15 cellular contexts compared by ENCODE assay signal in genomic region chr15:58588096-58588495, GRCh38.
DNase-seq lines count a peak whose midpoint lies in the region; ATAC-seq and TF ChIP-seq lines count a peak whose summit lies in the region.
"Had no signal": no experiment of that assay in that cellular context is flagged by ENCODE, and none has a peak within 500 bp of the region (broad histone marks: within the 10 kb centered on the region; RNA-seq: fewer than 3 reads in every experiment).

No MANE protein-coding gene starts in this region.

- no peaks in the 10 kb centered on the region for H3K36me3 ChIP-seq in right atrium auricular region
- H3K36me3 ChIP-seq in RWPE2 (ENCODE audit: low read depth): no peaks in the 10 kb centered on the region
- H3K36me3 ChIP-seq in right lobe of liver: peaks cover 0 to 1% (median 0%) of the 10 kb centered on the region in 4 donors
- no peaks in the 10 kb centered on the region for H3K36me3 ChIP-seq in transverse colon

- TF ChIP-seq CTCF in right atrium auricular region (IDR thresholded peaks at IDR 0.05): no peak
- no peak for TF ChIP-seq CTCF in RWPE2 (IDR thresholded peaks at IDR 0.05; ENCODE audit: poor library complexity, severe bottlenecking)
- no peak for TF ChIP-seq CTCF in right lobe of liver (IDR thresholded peaks at IDR 0.05)
- TF ChIP-seq CTCF in transverse colon (IDR thresholded peaks at IDR 0.05): no peak

- peaks cover 0 to 3% of the 10 kb centered on the region in 2 donors for H3K9me3 ChIP-seq in right atrium auricular region
- H3K9me3 ChIP-seq in RWPE2 (ENCODE audit: severe bottlenecking): peaks cover 7% of the 10 kb centered on the region
- no peaks in the 10 kb centered on the region for H3K9me3 ChIP-seq in right lobe of liver
- peaks cover 0 to 4% of the 10 kb centered on the region in 2 donors for H3K9me3 ChIP-seq in transverse colon

- DNase-seq in Right ventricle myocardium superior: no peak
- no peak for DNase-seq in right atrium auricular region (ENCODE audit: low spot score)
- DNase-seq in RWPE2 (ENCODE audit: low spot score): no peak
- DNase-seq in right lobe of liver: no peak
- DNase-seq in transverse colon: no peak
- no peak for DNase-seq in GM03348 (ENCODE audit: low spot score)
- no peak for DNase-seq in pons (ENCODE audit: low spot score)
- DNase-seq: DMS79, H9, NCI-H1105, NCI-H187, NCI-H2171 treated with DMSO at 0.1 percent for 48 hours, NCI-H446 treated with DMSO at 0.1 percent for 48 hours, NCI-H774 had no signal

- H3K27ac ChIP-seq in right atrium auricular region: no peak overlapping the region
- no peak overlapping the region for H3K27ac ChIP-seq in RWPE2 (ENCODE audit: poor library complexity, severe bottlenecking)
- no peak overlapping the region for H3K27ac ChIP-seq in right lobe of liver
- H3K27ac ChIP-seq in transverse colon: no peak overlapping the region
- H3K27ac ChIP-seq: SK-N-MC had no signal

- H3K27me3 ChIP-seq in right atrium auricular region (no peaks in the 10 kb centered on the region), RWPE2 (ENCODE audit: insufficient read depth, poor library complexity, severe bottlenecking) (no peaks in the 10 kb centered on the region), right lobe of liver (no peaks in the 10 kb centered on the region), transverse colon (no peaks in the 10 kb centered on the region)

- H3K4me1 ChIP-seq in right atrium auricular region (peaks cover 0 to 6% of the 10 kb centered on the region in 2 donors), RWPE2 (ENCODE audit: insufficient read depth, poor library complexity, severe bottlenecking) (no peaks in the 10 kb centered on the region), right lobe of liver (peaks cover 0 to 10% (median 3%) of the 10 kb centered on the region in 4 donors), transverse colon (no peaks in the 10 kb centered on the region)

- intact Hi-C loops in Right ventricle myocardium superior (cut with DNase I) (no loop called here), right lobe of liver (cut with DNase I) (no loop called here), transverse colon (cut with DNase I; ENCODE audit: low total_unique reads) (no loop called here)

- H3K4me3 ChIP-seq in right atrium auricular region (no peak overlapping the region), RWPE2 (ENCODE audit: severe bottlenecking) (no peak overlapping the region), right lobe of liver (no peak overlapping the region), transverse colon (no peak overlapping the region)
- H3K4me3 ChIP-seq: SK-N-MC had no signal

- TF ChIP-seq POLR2A in right lobe of liver (IDR thresholded peaks at IDR 0.05) (no peak), transverse colon (IDR thresholded peaks at IDR 0.05) (no peak)

- no peak for TF ChIP-seq EP300 in transverse colon (IDR thresholded peaks at IDR 0.05; ENCODE audit: low read depth)

- 88% methylated on average over 1 of the region's 1 CpG for WGBS in right lobe of liver (ENCODE audit: insufficient coverage, low coverage, low lambda C conversion rate, missing lambda C conversion rate)
- WGBS in transverse colon (ENCODE audit: low coverage in 1 of 2), 2 donors: 93% methylated on average over 1 of the region's 1 CpG; no CpG with 5 or more reads in 1 of the 2 donors

- in situ Hi-C loops in transverse colon (cut with MboI; ENCODE audit: low pct_ligation_motif_present in 1 of 4, low pct_unique_long_range_greater_than_20kb in 1 of 4, low sequenced_read_pairs in 3 of 4): no loop called here

- ATAC-seq in Right ventricle myocardium superior (ENCODE audit: poor library complexity) (peak; percentile 35), RWPE2 (ENCODE audit: low read depth) (0 out of 3 replicates have a peak, but pooled peaks have one; percentile 13), right lobe of liver (peak; percentile 14 to 41 (median 35))
